ENCODE assay signal across 19 cellular contexts in genomic region chr17:79044462-79044861, GRCh38. TPM values are rescaled to one million over a fixed set of nuclear protein-coding genes. Genes with fewer than 3 reads are reported as not detected.
DNase-seq lines count a peak whose midpoint lies in the region; ATAC-seq, FAIRE-seq and TF ChIP-seq lines count a peak whose summit lies in the region.
"Had no signal": no experiment of that assay in that cellular context is flagged by ENCODE, and none has a peak within 500 bp of the region (broad histone marks: within the 10 kb centered on the region; RNA-seq: fewer than 3 reads in every experiment).

No MANE protein-coding gene starts in this region.

- no peak for FAIRE-seq in GM12892 (lab: Jason Lieb, UNC)
- FAIRE-seq: A549, D721Med, G401.6, GM12891, GM19239, H54 had no signal

- DNase-seq in D341Med (ENCODE audit: low spot score) (peak; percentile 22), GM12892 (ENCODE audit: insufficient read length) (peak; percentile 1), omental fat pad (ENCODE audit: low spot score) (peak; percentile 20), NCI-H1436 treated with DMSO at 0.1 percent for 48 hours (lab: John Stamatoyannopoulos, UW) (no peak)
- DNase-seq in stimulated activated effector memory CD8-positive, alpha-beta T cell treated with anti-CD3 and anti-CD28 coated beads, Interleukin-12 subunit alpha, Interleukin-12 subunit beta, amount 100 ng/mL, for 72 hours (ENCODE audit: low spot score in 2 of 2), result no peak
- no peak for DNase-seq in activated CD8-positive, alpha-beta T cell treated with anti-CD3 and anti-CD28 coated beads, Interleukin-2, amount 10 ng/mL, durations not matched to agents 7 days and 5 days
- no peak for DNase-seq in stimulated activated CD4-positive, alpha-beta T cell treated with anti-CD3 and anti-CD28 coated beads, Interleukin-4, amount 100 ng/mL, for 1 hour
- DNase-seq: BE2C; CD4-positive, alpha-beta memory T cell; DMS153; DMS79 treated with DMSO at 0.1 percent for 48 hours; EL had no signal

- no peak for ATAC-seq in omental fat pad (ENCODE audit: low FRiP score)
- no peak for ATAC-seq in stimulated activated effector memory CD8-positive, alpha-beta T cell treated with anti-CD3 and anti-CD28 coated beads, Interleukin-12 subunit alpha, Interleukin-12 subunit beta, amount 100 ng/mL, for 72 hours
- no peak for ATAC-seq in activated CD8-positive, alpha-beta T cell treated with anti-CD3 and anti-CD28 coated beads, Interleukin-2, amount 10 ng/mL, durations not matched to agents 7 days and 5 days
- ATAC-seq: A549, HCT116 had no signal

- H3K27ac Mint-ChIP-seq in stimulated activated effector memory CD8-positive, alpha-beta T cell treated with anti-CD3 and anti-CD28 coated beads, Interleukin-12 subunit alpha, Interleukin-12 subunit beta, amount 100 ng/mL, for 72 hours, result peak overlapping the region; percentile 48
- H3K27ac Mint-ChIP-seq in activated CD8-positive, alpha-beta T cell treated with anti-CD3 and anti-CD28 coated beads, Interleukin-2, amount 10 ng/mL, durations not matched to agents 7 days and 5 days, result no peak overlapping the region

- CTCF ChIA-PET in activated CD8-positive, alpha-beta T cell treated with anti-CD3 and anti-CD28 coated beads, Interleukin-2, amount 10 ng/mL, durations not matched to agents 7 days and 5 days (lab: Charles Lee), result interaction anchor here (1.0 to 2.5 kb wide), 4 partner anchors 18 to 348 kb away, joined by 3 to 21 read pairs (median 7); no protein-coding TSS in a partner anchor

- no peaks in the 10 kb centered on the region for H3K36me3 Mint-ChIP-seq in stimulated activated effector memory CD8-positive, alpha-beta T cell treated with anti-CD3 and anti-CD28 coated beads, Interleukin-12 subunit alpha, Interleukin-12 subunit beta, amount 100 ng/mL, for 72 hours
- H3K36me3 Mint-ChIP-seq in activated CD8-positive, alpha-beta T cell treated with anti-CD3 and anti-CD28 coated beads, Interleukin-2, amount 10 ng/mL, durations not matched to agents 7 days and 5 days (ENCODE audit: low read depth), result no peaks in the 10 kb centered on the region
- H3K36me3 Mint-ChIP-seq: CD4-positive, alpha-beta memory T cell had no signal

- no peak for TF ChIP-seq POLR2A in GM12892 (IDR thresholded peaks at IDR 0.05; ENCODE audit: low read depth, low read length)

- H3K27me3 Mint-ChIP-seq in activated CD8-positive, alpha-beta T cell treated with anti-CD3 and anti-CD28 coated beads, Interleukin-2, amount 10 ng/mL, durations not matched to agents 7 days and 5 days (ENCODE audit: low read depth), result no peaks in the 10 kb centered on the region

- H3K9me3 Mint-ChIP-seq in stimulated activated effector memory CD8-positive, alpha-beta T cell treated with anti-CD3 and anti-CD28 coated beads, Interleukin-12 subunit alpha, Interleukin-12 subunit beta, amount 100 ng/mL, for 72 hours, result no peaks in the 10 kb centered on the region
- no peaks in the 10 kb centered on the region for H3K9me3 Mint-ChIP-seq in activated CD8-positive, alpha-beta T cell treated with anti-CD3 and anti-CD28 coated beads, Interleukin-2, amount 10 ng/mL, durations not matched to agents 7 days and 5 days (ENCODE audit: insufficient read depth)
- H3K9me3 Mint-ChIP-seq: CD4-positive, alpha-beta memory T cell had no signal

- TF ChIP-seq CTCF in omental fat pad (IDR thresholded peaks at IDR 0.05), result no peak

- H3K4me3 Mint-ChIP-seq in stimulated activated effector memory CD8-positive, alpha-beta T cell treated with anti-CD3 and anti-CD28 coated beads, Interleukin-12 subunit alpha, Interleukin-12 subunit beta, amount 100 ng/mL, for 72 hours, result no peak overlapping the region
- H3K4me3 Mint-ChIP-seq in activated CD8-positive, alpha-beta T cell treated with anti-CD3 and anti-CD28 coated beads, Interleukin-2, amount 10 ng/mL, durations not matched to agents 7 days and 5 days, result no peak overlapping the region
- H3K4me3 Mint-ChIP-seq: CD4-positive, alpha-beta memory T cell had no signal

- peaks cover 21% of the 10 kb centered on the region for H3K4me1 Mint-ChIP-seq in stimulated activated effector memory CD8-positive, alpha-beta T cell treated with anti-CD3 and anti-CD28 coated beads, Interleukin-12 subunit alpha, Interleukin-12 subunit beta, amount 100 ng/mL, for 72 hours
- no peaks in the 10 kb centered on the region for H3K4me1 Mint-ChIP-seq in activated CD8-positive, alpha-beta T cell treated with anti-CD3 and anti-CD28 coated beads, Interleukin-2, amount 10 ng/mL, durations not matched to agents 7 days and 5 days (ENCODE audit: low read depth)

- POLR2A ChIA-PET in activated CD8-positive, alpha-beta T cell treated with anti-CD3 and anti-CD28 coated beads, Interleukin-2, amount 10 ng/mL, durations not matched to agents 7 days and 5 days (lab: Charles Lee), result interaction anchor here (1.3 kb wide), 1 partner anchor 34 kb away, joined by 3 read pairs; the partner anchor contains the start of gene CANT1

RNA-seq across cellular contexts. Expression of gene C1QTNF1, which starts 20.5 kb away (rescaled TPM):
- polyA plus RNA-seq in GM12892 (2012; ENCODE audit: missing spikeins), result 0.08 TPM
- total RNA-seq in omental fat pad, result 100 to 1,000 TPM; 110 to 438 (median 388) TPM
- not detected for total RNA-seq in activated CD8-positive, alpha-beta T cell treated with anti-CD3 and anti-CD28 coated beads, Interleukin-2, amount 10 ng/mL, durations not matched to agents 7 days and 5 days
- total RNA-seq: CD4-positive, alpha-beta memory T cell had no signal
- polyA plus RNA-seq: CD4-positive, alpha-beta memory T cell had no signal

RNA-seq across cellular contexts. Expression of gene ENGASE, which starts 30.2 kb away (rescaled TPM):
- 16.5 TPM for polyA plus RNA-seq in GM12892 (2012; ENCODE audit: missing spikeins)
- total RNA-seq in omental fat pad, result 10 to 100 TPM; 12.2 to 52.3 (median 22.2) TPM
- 10 to 100 TPM; 38.2 to 41.1 TPM for total RNA-seq in activated CD8-positive, alpha-beta T cell treated with anti-CD3 and anti-CD28 coated beads, Interleukin-2, amount 10 ng/mL, durations not matched to agents 7 days and 5 days

RNA-seq across cellular contexts. Expression of gene CANT1, which starts 34.9 kb away (rescaled TPM):
- polyA plus RNA-seq in GM12892 (2012; ENCODE audit: missing spikeins), result 12.2 TPM
- 10 to 100 TPM; 24.0 to 34.8 (median 30.3) TPM for total RNA-seq in omental fat pad
- total RNA-seq in activated CD8-positive, alpha-beta T cell treated with anti-CD3 and anti-CD28 coated beads, Interleukin-2, amount 10 ng/mL, durations not matched to agents 7 days and 5 days, result 10 to 100 TPM; 74.4 to 78.5 TPM

Comparison
In these comparisons a context has a peak if more than half of its experiments do, and no peak if none do; other contexts are left out.
1. DNase-seq: peak in D341Med (single experiment), GM12892 (single experiment) and omental fat pad (single experiment); none in stimulated activated effector memory CD8-positive, alpha-beta T cell treated with anti-CD3 and anti-CD28 coated beads, Interleukin-12 subunit alpha, Interleukin-12 subunit beta, amount 100 ng/mL, for 72 hours (0 of 2), NCI-H1436 treated with DMSO at 0.1 percent for 48 hours (single experiment), activated CD8-positive, alpha-beta T cell treated with anti-CD3 and anti-CD28 coated beads, Interleukin-2, amount 10 ng/mL, durations not matched to agents 7 days and 5 days (single experiment) and stimulated activated CD4-positive, alpha-beta T cell treated with anti-CD3 and anti-CD28 coated beads, Interleukin-4, amount 100 ng/mL, for 1 hour (single experiment).
2. RNA of gene C1QTNF1, which starts 20.5 kb away (total RNA-seq): 110 to 438 TPM in omental fat pad; not detected in activated CD8-positive, alpha-beta T cell treated with anti-CD3 and anti-CD28 coated beads, Interleukin-2, amount 10 ng/mL, durations not matched to agents 7 days and 5 days; every median in the first group is over 100 times any median in the second.